1 cellular context compared by ENCODE assay signal in the genomic region with DNA sequence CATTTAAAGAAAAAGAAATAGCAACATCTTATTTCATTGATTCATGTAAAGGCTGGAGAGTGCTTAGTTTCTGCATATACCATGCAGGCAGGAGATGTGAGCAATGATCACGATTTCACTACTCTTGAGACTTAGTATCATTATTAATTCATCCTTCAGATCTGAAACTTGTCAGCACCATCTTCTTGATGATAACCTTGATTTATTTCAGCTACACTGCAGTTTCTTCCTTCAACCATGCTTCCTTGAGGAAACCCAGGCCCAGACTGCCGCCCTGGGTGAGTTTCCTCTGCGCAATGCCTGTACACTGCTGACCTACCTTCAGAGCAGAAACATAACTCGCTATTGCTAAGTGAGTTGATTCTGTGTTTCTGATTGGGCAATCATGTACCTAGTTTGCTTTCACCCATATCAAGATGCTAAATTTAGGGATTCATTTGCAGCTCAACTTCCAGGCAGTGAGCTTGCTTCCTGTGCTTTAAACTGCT.
TF ChIP-seq lines count a peak whose summit lies in the region.

No MANE protein-coding gene starts in this region.

TF ChIP-seq in HCT116, 20 proteins besides CTCF, POLR2A, EP300 and RAD21 (continued from another document):
- TF ChIP-seq, protein P1, sequence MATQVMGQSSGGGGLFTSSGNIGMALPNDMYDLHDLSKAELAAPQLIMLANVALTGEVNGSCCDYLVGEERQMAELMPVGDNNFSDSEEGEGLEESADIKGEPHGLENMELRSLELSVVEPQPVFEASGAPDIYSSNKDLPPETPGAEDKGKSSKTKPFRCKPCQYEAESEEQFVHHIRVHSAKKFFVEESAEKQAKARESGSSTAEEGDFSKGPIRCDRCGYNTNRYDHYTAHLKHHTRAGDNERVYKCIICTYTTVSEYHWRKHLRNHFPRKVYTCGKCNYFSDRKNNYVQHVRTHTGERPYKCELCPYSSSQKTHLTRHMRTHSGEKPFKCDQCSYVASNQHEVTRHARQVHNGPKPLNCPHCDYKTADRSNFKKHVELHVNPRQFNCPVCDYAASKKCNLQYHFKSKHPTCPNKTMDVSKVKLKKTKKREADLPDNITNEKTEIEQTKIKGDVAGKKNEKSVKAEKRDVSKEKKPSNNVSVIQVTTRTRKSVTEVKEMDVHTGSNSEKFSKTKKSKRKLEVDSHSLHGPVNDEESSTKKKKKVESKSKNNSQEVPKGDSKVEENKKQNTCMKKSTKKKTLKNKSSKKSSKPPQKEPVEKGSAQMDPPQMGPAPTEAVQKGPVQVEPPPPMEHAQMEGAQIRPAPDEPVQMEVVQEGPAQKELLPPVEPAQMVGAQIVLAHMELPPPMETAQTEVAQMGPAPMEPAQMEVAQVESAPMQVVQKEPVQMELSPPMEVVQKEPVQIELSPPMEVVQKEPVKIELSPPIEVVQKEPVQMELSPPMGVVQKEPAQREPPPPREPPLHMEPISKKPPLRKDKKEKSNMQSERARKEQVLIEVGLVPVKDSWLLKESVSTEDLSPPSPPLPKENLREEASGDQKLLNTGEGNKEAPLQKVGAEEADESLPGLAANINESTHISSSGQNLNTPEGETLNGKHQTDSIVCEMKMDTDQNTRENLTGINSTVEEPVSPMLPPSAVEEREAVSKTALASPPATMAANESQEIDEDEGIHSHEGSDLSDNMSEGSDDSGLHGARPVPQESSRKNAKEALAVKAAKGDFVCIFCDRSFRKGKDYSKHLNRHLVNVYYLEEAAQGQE (IDR thresholded peaks at IDR 0.05; ENCODE audit: low read depth): no peak
- TF ChIP-seq ZFX (IDR thresholded peaks at IDR 0.05) (no peak), CBX3 (IDR thresholded peaks at IDR 0.05; ENCODE audit: low read depth) (no peak; the same call in 1 of the 2 replicates), FOSL1 (IDR thresholded peaks at IDR 0.05; ENCODE audit: low read depth) (no peak), SIN3A (IDR thresholded peaks at IDR 0.05; ENCODE audit: low read depth) (no peak; the same call in 1 of the 2 replicates)
